Comparison of ENCODE assay signal across 9 cellular contexts in the genomic region with DNA sequence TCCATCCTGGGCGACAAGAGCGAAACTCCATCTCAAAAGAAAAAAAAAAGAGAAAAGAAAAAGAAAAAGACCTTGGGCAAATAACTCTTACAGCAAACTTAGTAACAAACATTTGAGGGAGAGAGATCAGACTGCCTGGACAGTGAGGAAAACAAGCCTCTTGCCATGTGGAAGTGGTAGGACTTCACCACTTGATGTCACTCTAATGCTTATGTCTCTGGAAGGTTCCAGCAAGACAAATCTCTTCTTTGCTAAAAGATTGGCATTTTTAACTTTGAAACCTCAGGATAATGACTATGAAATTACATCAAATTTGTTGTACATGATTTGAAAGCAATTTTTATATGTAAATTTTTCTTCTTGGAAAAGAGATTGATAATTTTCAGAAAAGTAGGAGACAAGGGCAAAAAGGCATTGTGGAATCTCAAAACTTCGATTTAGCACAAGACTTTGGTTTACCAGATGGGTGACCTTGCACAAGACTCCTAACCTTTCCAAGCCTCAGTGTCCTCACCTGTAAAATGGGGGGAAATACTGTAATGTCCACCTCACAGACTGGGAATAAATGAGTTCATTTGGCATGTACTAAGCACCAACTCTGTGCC. TPM values are rescaled to one million over a fixed set of nuclear protein-coding genes. Genes with fewer than 3 reads are reported as not detected.
A peak's percentile ranks its signal among the peaks of the same experiment; 100 is the strongest.
DNase-seq lines count a peak whose midpoint lies in the region; TF ChIP-seq lines count a peak whose summit lies in the region.
"Had no signal": no experiment of that assay in that cellular context is flagged by ENCODE, and none has a peak within 500 bp of the region (broad histone marks: within the 10 kb centered on the region; RNA-seq: fewer than 3 reads in every experiment).

No MANE protein-coding gene starts in this region.

- no peaks in the 10 kb centered on the region for H3K36me3 Mint-ChIP-seq in activated T-helper 1 cell treated with anti-CD3 and anti-CD28 coated beads, Interleukin-12 subunit alpha, Interleukin-12 subunit beta, Interleukin-2, Interleukin-4 antibody, amounts not matched to agents 30 ng/mL and 10 ng/mL and 1 ng/mL, durations not matched to agents 14 hours and 24 hours and 36 hours (ENCODE audit: low read depth)
- no peaks in the 10 kb centered on the region for H3K36me3 Mint-ChIP-seq in CD14-positive monocyte

- DNase-seq in NCI-H748 (lab: John Stamatoyannopoulos, UW; ENCODE audit: unreplicated experiment), result peak; percentile 36
- no peak for DNase-seq in NCI-H748 treated with DMSO at 0.1 percent for 48 hours (lab: John Stamatoyannopoulos, UW)
- DNase-seq in NAMALWA (ENCODE audit: low spot score), result peak; percentile 5
- peak; percentile 65 for DNase-seq in dermis blood vessel endothelial cell
- DNase-seq in retinal pigment epithelial cell (ENCODE audit: low read depth), result no peak
- no peak for DNase-seq in activated T-helper 1 cell treated with anti-CD3 and anti-CD28 coated beads, Interleukin-12 subunit alpha, Interleukin-12 subunit beta, Interleukin-2, Interleukin-4 antibody, amounts not matched to agents 30 ng/mL and 10 ng/mL and 1 ng/mL, durations not matched to agents 14 hours and 24 hours and 36 hours (ENCODE audit: low spot score)
- DNase-seq in activated CD4-positive, alpha-beta T cell treated with anti-CD3 and anti-CD28 coated beads for 1 hour, result no peak
- DNase-seq in CD14-positive monocyte (ENCODE audit: low spot score), result no peak
- DNase-seq: activated naive CD4-positive, alpha-beta T cell treated with anti-CD3 and anti-CD28 coated beads for 36 hours had no signal

- no peaks in the 10 kb centered on the region for H3K9me3 Mint-ChIP-seq in activated T-helper 1 cell treated with anti-CD3 and anti-CD28 coated beads, Interleukin-12 subunit alpha, Interleukin-12 subunit beta, Interleukin-2, Interleukin-4 antibody, amounts not matched to agents 30 ng/mL and 10 ng/mL and 1 ng/mL, durations not matched to agents 14 hours and 24 hours and 36 hours
- peaks cover 0 to 2% (median 0%) of the 10 kb centered on the region in 7 donors for H3K9me3 Mint-ChIP-seq in CD14-positive monocyte
- H3K9me3 Mint-ChIP-seq: activated naive CD4-positive, alpha-beta T cell treated with anti-CD3 and anti-CD28 coated beads for 36 hours had no signal

- intact Hi-C loops in activated T-helper 1 cell treated with anti-CD3 and anti-CD28 coated beads, Interleukin-12 subunit alpha, Interleukin-12 subunit beta, Interleukin-2, Interleukin-4 antibody, amounts not matched to agents 30 ng/mL and 10 ng/mL and 1 ng/mL, durations not matched to agents 14 hours and 24 hours and 36 hours (cut with micrococcal nuclease), result no loop called here
- intact Hi-C loops in CD14-positive monocyte (cut with micrococcal nuclease), result no loop called here

- no peaks in the 10 kb centered on the region for H3K27me3 Mint-ChIP-seq in activated T-helper 1 cell treated with anti-CD3 and anti-CD28 coated beads, Interleukin-12 subunit alpha, Interleukin-12 subunit beta, Interleukin-2, Interleukin-4 antibody, amounts not matched to agents 30 ng/mL and 10 ng/mL and 1 ng/mL, durations not matched to agents 14 hours and 24 hours and 36 hours (ENCODE audit: insufficient read depth)
- peaks cover 0 to 5% (median 2%) of the 10 kb centered on the region in 3 donors for H3K27me3 Mint-ChIP-seq in CD14-positive monocyte (ENCODE audit: low read depth in 3 of 3)

- TF ChIP-seq CTCF in retinal pigment epithelial cell (conservative IDR thresholded peaks at IDR 0.05; ENCODE audit: low read depth, low read length), result peak; percentile 38
- TF ChIP-seq CTCF in CD14-positive monocyte (IDR thresholded peaks at IDR 0.05), result no peak

- H3K4me3 ChIP-seq in retinal pigment epithelial cell (ENCODE audit: low read length), result no peak overlapping the region

- H3K27ac Mint-ChIP-seq in activated T-helper 1 cell treated with anti-CD3 and anti-CD28 coated beads, Interleukin-12 subunit alpha, Interleukin-12 subunit beta, Interleukin-2, Interleukin-4 antibody, amounts not matched to agents 30 ng/mL and 10 ng/mL and 1 ng/mL, durations not matched to agents 14 hours and 24 hours and 36 hours, result no peak overlapping the region
- no peak overlapping the region for H3K27ac Mint-ChIP-seq in CD14-positive monocyte
- H3K27ac Mint-ChIP-seq: activated naive CD4-positive, alpha-beta T cell treated with anti-CD3 and anti-CD28 coated beads for 36 hours had no signal

- no peaks in the 10 kb centered on the region for H3K4me1 Mint-ChIP-seq in activated T-helper 1 cell treated with anti-CD3 and anti-CD28 coated beads, Interleukin-12 subunit alpha, Interleukin-12 subunit beta, Interleukin-2, Interleukin-4 antibody, amounts not matched to agents 30 ng/mL and 10 ng/mL and 1 ng/mL, durations not matched to agents 14 hours and 24 hours and 36 hours (ENCODE audit: low read depth)
- H3K4me1 Mint-ChIP-seq in CD14-positive monocyte, result peaks cover 14% of the 10 kb centered on the region

- no peak overlapping the region for H3K4me3 Mint-ChIP-seq in activated T-helper 1 cell treated with anti-CD3 and anti-CD28 coated beads, Interleukin-12 subunit alpha, Interleukin-12 subunit beta, Interleukin-2, Interleukin-4 antibody, amounts not matched to agents 30 ng/mL and 10 ng/mL and 1 ng/mL, durations not matched to agents 14 hours and 24 hours and 36 hours
- no peak overlapping the region for H3K4me3 Mint-ChIP-seq in CD14-positive monocyte
- H3K4me3 Mint-ChIP-seq: activated naive CD4-positive, alpha-beta T cell treated with anti-CD3 and anti-CD28 coated beads for 36 hours had no signal

RNA-seq across cellular contexts. Expression of a gene that starts 5.4 kb away (rescaled TPM):
- total RNA-seq in dermis blood vessel endothelial cell, result not detected in 2 replicates
- total RNA-seq in activated T-helper 1 cell treated with anti-CD3 and anti-CD28 coated beads, Interleukin-12 subunit alpha, Interleukin-12 subunit beta, Interleukin-2, Interleukin-4 antibody, amounts not matched to agents 30 ng/mL and 10 ng/mL and 1 ng/mL, durations not matched to agents 14 hours and 24 hours and 36 hours, result 0.08 TPM in 1 of 2 replicates, not detected in the other
- polyA plus RNA-seq in CD14-positive monocyte, result not detected
- total RNA-seq: activated naive CD4-positive, alpha-beta T cell treated with anti-CD3 and anti-CD28 coated beads for 36 hours had no signal

RNA-seq across cellular contexts. Expression of a gene that starts 11.7 kb away (rescaled TPM):
- total RNA-seq in dermis blood vessel endothelial cell, result not detected in 2 replicates
- total RNA-seq in activated T-helper 1 cell treated with anti-CD3 and anti-CD28 coated beads, Interleukin-12 subunit alpha, Interleukin-12 subunit beta, Interleukin-2, Interleukin-4 antibody, amounts not matched to agents 30 ng/mL and 10 ng/mL and 1 ng/mL, durations not matched to agents 14 hours and 24 hours and 36 hours, result not detected in 2 replicates
- polyA plus RNA-seq in CD14-positive monocyte, result not detected
- total RNA-seq: activated naive CD4-positive, alpha-beta T cell treated with anti-CD3 and anti-CD28 coated beads for 36 hours had no signal

Comparison
In these comparisons a context has a peak if more than half of its experiments do, and no peak if none do; other contexts are left out.
1. DNase-seq: peak in NCI-H748 (single experiment), NAMALWA (single experiment) and dermis blood vessel endothelial cell (single experiment); none in NCI-H748 treated with DMSO at 0.1 percent for 48 hours (single experiment), retinal pigment epithelial cell (single experiment), activated T-helper 1 cell treated with anti-CD3 and anti-CD28 coated beads, Interleukin-12 subunit alpha, Interleukin-12 subunit beta, Interleukin-2, Interleukin-4 antibody, amounts not matched to agents 30 ng/mL and 10 ng/mL and 1 ng/mL, durations not matched to agents 14 hours and 24 hours and 36 hours (single experiment), activated CD4-positive, alpha-beta T cell treated with anti-CD3 and anti-CD28 coated beads for 1 hour (single experiment) and CD14-positive monocyte (single experiment).